In the genomic region with DNA sequence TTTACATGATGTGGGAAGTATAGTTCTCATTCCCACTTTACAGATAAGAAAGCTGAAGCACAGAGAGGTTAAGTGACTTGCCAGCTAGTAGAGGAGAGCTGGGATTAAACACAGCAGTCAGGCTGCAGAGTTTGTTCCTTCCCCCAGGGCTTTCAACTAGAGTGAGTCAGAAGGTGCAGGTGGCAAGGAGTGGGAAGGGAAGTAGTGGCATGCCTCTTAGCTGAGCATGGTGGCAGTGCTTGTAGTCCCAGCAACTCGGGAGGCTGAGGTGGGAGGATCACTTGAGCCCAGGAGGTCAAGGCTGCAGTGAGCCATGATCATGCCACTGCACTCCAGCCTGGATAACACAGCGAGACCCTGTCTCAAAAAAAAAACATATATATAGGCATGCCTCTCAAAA, we compare ENCODE assay signal across 8 cellular contexts. TPM values are rescaled to one million over a fixed set of nuclear protein-coding genes. Genes with fewer than 3 reads are reported as not detected.
A peak's percentile ranks its signal among the peaks of the same experiment; 100 is the strongest.
DNase-seq lines count a peak whose midpoint lies in the region; ATAC-seq and TF ChIP-seq lines count a peak whose summit lies in the region.
"Not testable (repeated sequence)": the region's sequence is repeated elsewhere in the genome, so short reads cannot be mapped to it uniquely, and the experiment has no call there.

No MANE protein-coding gene starts in this region.

- not testable (repeated sequence) for H3K4me1 Mint-ChIP-seq in activated T-helper 17 cell treated with anti-CD3 and anti-CD28 coated beads, Interleukin-2, amount 50 U/mL, for 72 hours
- H3K4me1 Mint-ChIP-seq in stimulated activated memory B cell treated with anti-CD40 and anti-IgM and Interleukin-4, amounts not matched to agents 10 μg/mL and 1 μg/mL and 100 μg/mL, for 72 hours: peaks cover 20% of the 10 kb centered on the region

- not testable (repeated sequence) for H2AFZ ChIP-seq in Karpas-422 (ENCODE audit: low read length); PC-3 (ENCODE audit: low read length)

- H3K27ac ChIP-seq in Karpas-422 (ENCODE audit: low read length); left lung: not testable (repeated sequence)
- H3K27ac ChIP-seq in PC-3 (ENCODE audit: low read length): peak overlapping the region; percentile 76

- not testable (repeated sequence) for H4K20me1 ChIP-seq in Karpas-422 (ENCODE audit: insufficient read depth, low read depth, low read length); PC-3 (ENCODE audit: low read length)

- DNase-seq in A172 (ENCODE audit: low spot score) (peak; percentile 43), Daoy (ENCODE audit: low read depth) (peak; percentile 53), PC-3 (peak; percentile 24), epithelial cell of esophagus (ENCODE audit: low read depth) (peak; percentile 56)
- not testable (repeated sequence) for DNase-seq in Karpas-422, left lung

- intact Hi-C loops in PC-3 (cut with micrococcal nuclease): loop anchor here (1.0 to 10.0 kb wide), 4 partner anchors 33 to 451 kb away; a partner anchor contains a TSS
- intact Hi-C loops in left lung (cut with DNase I): not testable (repeated sequence)

- CTCF ChIA-PET in PC-3 (lab: Charles Lee): interaction anchor here (1.0 to 2.5 kb wide), 7 partner anchors 33 to 294 kb away, joined by 4 to 18 read pairs (median 9); a partner anchor contains a TSS

- H3K27me3 ChIP-seq in Karpas-422 (ENCODE audit: low read length); PC-3 (ENCODE audit: low read length); left lung: not testable (repeated sequence)

- H3K9me3 ChIP-seq in Karpas-422 (ENCODE audit: low read length); PC-3 (ENCODE audit: low read length); left lung: not testable (repeated sequence)

- not testable (repeated sequence) for BruUV-seq in PC-3 (replicated peaks; lab: Mats Ljungman, UMichigan)

- POLR2A ChIA-PET in PC-3 (lab: Charles Lee; ENCODE audit: unreplicated experiment): not testable (repeated sequence)

- H3K9me3 Mint-ChIP-seq in activated T-helper 17 cell treated with anti-CD3 and anti-CD28 coated beads, Interleukin-2, amount 50 U/mL, for 72 hours; stimulated activated memory B cell treated with anti-CD40 and anti-IgM and Interleukin-4, amounts not matched to agents 10 μg/mL and 1 μg/mL and 100 μg/mL, for 72 hours: not testable (repeated sequence)

- H3K27ac Mint-ChIP-seq in activated T-helper 17 cell treated with anti-CD3 and anti-CD28 coated beads, Interleukin-2, amount 50 U/mL, for 72 hours; stimulated activated memory B cell treated with anti-CD40 and anti-IgM and Interleukin-4, amounts not matched to agents 10 μg/mL and 1 μg/mL and 100 μg/mL, for 72 hours: not testable (repeated sequence)

- not testable (repeated sequence) for H3K4me3 Mint-ChIP-seq in activated T-helper 17 cell treated with anti-CD3 and anti-CD28 coated beads, Interleukin-2, amount 50 U/mL, for 72 hours; stimulated activated memory B cell treated with anti-CD40 and anti-IgM and Interleukin-4, amounts not matched to agents 10 μg/mL and 1 μg/mL and 100 μg/mL, for 72 hours

- H3K79me2 ChIP-seq in Karpas-422 (ENCODE audit: low read length); PC-3 (ENCODE audit: low read length): not testable (repeated sequence)

- ATAC-seq in PC-3: peak; percentile 79
- peak; percentile 53 for ATAC-seq in activated T-helper 17 cell treated with anti-CD3 and anti-CD28 coated beads, Interleukin-2, amount 50 U/mL, for 72 hours (replicated peaks)
- ATAC-seq in left lung: peak; percentile 69
- ATAC-seq in stimulated activated memory B cell treated with anti-CD40 and anti-IgM and Interleukin-4, amounts not matched to agents 10 μg/mL and 1 μg/mL and 100 μg/mL, for 72 hours: peak; percentile 45

- H3K9me2 ChIP-seq in Karpas-422 (replicated peaks; ENCODE audit: insufficient read depth, low read length); PC-3 (replicated peaks; ENCODE audit: low read length): not testable (repeated sequence)

- not testable (repeated sequence) for H3K36me3 ChIP-seq in Karpas-422 (ENCODE audit: insufficient read depth, low read length); PC-3 (ENCODE audit: low read depth, low read length); left lung

- peaks cover 29% of the 10 kb centered on the region for H3K27me3 Mint-ChIP-seq in activated T-helper 17 cell treated with anti-CD3 and anti-CD28 coated beads, Interleukin-2, amount 50 U/mL, for 72 hours
- H3K27me3 Mint-ChIP-seq in stimulated activated memory B cell treated with anti-CD40 and anti-IgM and Interleukin-4, amounts not matched to agents 10 μg/mL and 1 μg/mL and 100 μg/mL, for 72 hours: peaks cover 42% of the 10 kb centered on the region

- H3K4me2 ChIP-seq in Karpas-422 (ENCODE audit: low read depth, low read length, poor library complexity, severe bottlenecking) (peak overlapping the region; percentile 16), PC-3 (ENCODE audit: low read length) (peak overlapping the region; percentile 71)

- H3K4me3 ChIP-seq in Karpas-422 (ENCODE audit: low read length); epithelial cell of esophagus (ENCODE audit: low read length); left lung: not testable (repeated sequence)
- H3K4me3 ChIP-seq in PC-3 (ENCODE audit: low read length): peak overlapping the region; percentile 1; the same call in 1 of the 2 replicates

- TF ChIP-seq CTCF in PC-3 (conservative IDR thresholded peaks at IDR 0.05; ENCODE audit: low read depth, low read length); epithelial cell of esophagus (IDR thresholded peaks at IDR 0.05; ENCODE audit: insufficient read depth, low read depth, low read length, missing control alignments); left lung (IDR thresholded peaks at IDR 0.05): not testable (repeated sequence)

- H3K4me1 ChIP-seq in Karpas-422 (ENCODE audit: low read length) (peaks cover 21% of the 10 kb centered on the region), PC-3 (ENCODE audit: insufficient read depth, low read length) (peaks cover 49% of the 10 kb centered on the region), left lung (peaks cover 2 to 26% of the 10 kb centered on the region in 2 donors)

- not testable (repeated sequence) for H3K36me3 Mint-ChIP-seq in activated T-helper 17 cell treated with anti-CD3 and anti-CD28 coated beads, Interleukin-2, amount 50 U/mL, for 72 hours (ENCODE audit: low read depth); stimulated activated memory B cell treated with anti-CD40 and anti-IgM and Interleukin-4, amounts not matched to agents 10 μg/mL and 1 μg/mL and 100 μg/mL, for 72 hours

- H3K9ac ChIP-seq in Karpas-422 (ENCODE audit: low read length): not testable (repeated sequence)
- H3K9ac ChIP-seq in PC-3 (ENCODE audit: low read length): 0 out of 2 replicates have a peak overlapping the region, but pooled peaks have one; percentile 9

- not testable (repeated sequence) for H3F3A ChIP-seq in PC-3 (ENCODE audit: low read length, unreplicated experiment)

RNA-seq across cellular contexts. Expression of a gene that starts 32.1 kb away (rescaled TPM):
- total RNA-seq in A172 (2014; rRNA removed; shearing (Covaris generic)): 27.5 and 30.2 TPM in 2 replicates
- 35.4 and 40.5 TPM in 2 replicates for total RNA-seq in Daoy (2014; rRNA removed; shearing (Covaris generic))
- total RNA-seq in Karpas-422 (2014; rRNA removed; shearing (Covaris generic); ENCODE audit: low replicate concordance): not detected in 2 replicates
- total RNA-seq in PC-3 (2014; rRNA removed) (14.7 and 15.3 TPM in 2 replicates), left lung (10 to 100 TPM; 37.8 to 40.8 TPM)
- total RNA-seq in activated T-helper 17 cell treated with anti-CD3 and anti-CD28 coated beads, Interleukin-2, amount 50 U/mL, for 72 hours: under 1 TPM in 1 of 2 donors, not detected in 1; 0.63 TPM
